ENCODE assay signal across 33 cellular contexts in genomic region chr20:35179292-35180212, GRCh38. TPM values are rescaled to one million over a fixed set of nuclear protein-coding genes. Genes with fewer than 3 reads are reported as not detected.
"Had no signal": no experiment of that assay in that cellular context is flagged by ENCODE, and none has a peak within 500 bp of the region (broad histone marks: within the 10 kb centered on the region; RNA-seq: fewer than 3 reads in every experiment).

No MANE protein-coding gene starts in this region.

- H3K9me3 ChIP-seq: Peyer's patch, SJSA1, SK-N-SH had no signal

- ATAC-seq: activated CD4-positive, alpha-beta T cell treated with anti-CD3 and anti-CD28 coated beads for 36 hours; activated CD4-positive, CD25-positive, alpha-beta regulatory T cell treated with anti-CD3 and anti-CD28 coated beads, Interleukin-2, amount 50 U/mL, for 24 hours; activated CD8-positive, alpha-beta memory T cell treated with anti-CD3 and anti-CD28 coated beads, Interleukin-2, amount 10 ng/mL, durations not matched to agents 7 days and 5 days; activated naive CD8-positive, alpha-beta T cell treated with anti-CD3 and anti-CD28 coated beads, Interleukin-2, amount 50 U/mL, for 24 hours; PC-3; WTC11 had no signal

- H3K4me1 ChIP-seq: Peyer's patch, SJSA1 had no signal

- H3K27me3 ChIP-seq: Peyer's patch, SJSA1 had no signal

- H3K27ac ChIP-seq: Peyer's patch, SJSA1 had no signal

- H3K4me3 ChIP-seq: Peyer's patch, SJSA1 had no signal

- DNase-seq: activated CD4-positive, alpha-beta memory T cell treated with anti-CD3 and anti-CD28 coated beads for 36 hours; activated CD4-positive, alpha-beta T cell treated with anti-CD3 and anti-CD28 coated beads for 36 hours; activated CD4-positive, alpha-beta T cell treated with anti-CD3 and anti-CD28 coated beads, Interleukin-2, amount 50 U/mL, for 1 hour; activated CD8-positive, alpha-beta memory T cell treated with anti-CD3 and anti-CD28 coated beads for 24 hours; activated CD8-positive, alpha-beta memory T cell treated with anti-CD3 and anti-CD28 coated beads, Interleukin-2, amount 10 ng/mL, durations not matched to agents 7 days and 5 days; activated CD8-positive, alpha-beta memory T cell treated with anti-CD3 and anti-CD28 coated beads, Interleukin-2, amount 50 U/mL, for 48 hours; activated effector memory CD4-positive, alpha-beta T cell treated with Interleukin-2 at 50 U/mL for 16 hours; activated naive CD4-positive, alpha-beta T cell treated with anti-CD3 and anti-CD28 coated beads, Interleukin-2, amount 10 ng/mL, durations not matched to agents 7 days and 5 days; activated naive CD8-positive, alpha-beta T cell treated with anti-CD3 and anti-CD28 coated beads, Interleukin-2, amount 50 U/mL, for 24 hours; activated T-cell treated with anti-CD3 and anti-CD28 coated beads, Interleukin-2, amount 50 U/mL, for 48 hours; anterior cingulate cortex; caudate nucleus; cerebellar nuclear complex; Karpas-422; NCI-H1105 treated with DMSO at 0.1 percent for 48 hours; NCI-H1436; NCI-H1694; NCI-H1930; NCI-H2081 treated with DMSO at 0.1 percent for 48 hours; NCI-H345; NCI-H524 treated with DMSO at 0.1 percent for 48 hours; NCI-H748 treated with DMSO at 0.1 percent for 48 hours; NK-92 treated with Interleukin-12 subunit alpha and Interleukin-12 subunit beta, amount 100 ng/mL, for 24 hours; PC-3; Peyer's patch; RPMI8226; SHP77 treated with DMSO at 0.1 percent for 48 hours; SK-N-SH had no signal

- H3K4me2 ChIP-seq: SK-N-SH had no signal

RNA-seq across cellular contexts. Expression of gene MMP24, which starts 46.9 kb away (rescaled TPM):
- total RNA-seq: activated CD4-positive, alpha-beta memory T cell treated with anti-CD3 and anti-CD28 coated beads for 36 hours; activated CD4-positive, alpha-beta T cell treated with anti-CD3 and anti-CD28 coated beads for 36 hours; activated CD8-positive, alpha-beta memory T cell treated with anti-CD3 and anti-CD28 coated beads, Interleukin-2, amount 10 ng/mL, durations not matched to agents 7 days and 5 days; bronchial epithelial cell; MCF 10A had no signal
